In genomic region chr17:59734226-59734625, GRCh38 we compare ENCODE assay signal across 21 cellular contexts. TPM values are rescaled to one million over a fixed set of nuclear protein-coding genes. Genes with fewer than 3 reads are reported as not detected.
DNase-seq lines count a peak whose midpoint lies in the region; ATAC-seq, FAIRE-seq and TF ChIP-seq lines count a peak whose summit lies in the region.
"Had no signal": no experiment of that assay in that cellular context is flagged by ENCODE, and none has a peak within 500 bp of the region (broad histone marks: within the 10 kb centered on the region; RNA-seq: fewer than 3 reads in every experiment).

No MANE protein-coding gene starts in this region.

- POLR2A ChIA-PET in activated CD8-positive, alpha-beta T cell treated with anti-CD3 and anti-CD28 coated beads, Interleukin-2, amount 10 ng/mL, durations not matched to agents 7 days and 5 days (lab: Charles Lee): no interaction called here

- no peak overlapping the region for H3K4me3 Mint-ChIP-seq in activated CD8-positive, alpha-beta T cell treated with anti-CD3 and anti-CD28 coated beads, Interleukin-2, amount 10 ng/mL, durations not matched to agents 7 days and 5 days
- H3K4me3 Mint-ChIP-seq: B cell; CD14-positive monocyte; CD4-positive, alpha-beta T cell; CD8-positive, alpha-beta memory T cell; GM23338; H9; HFFc6 had no signal

- H3K27me3 Mint-ChIP-seq in activated CD8-positive, alpha-beta T cell treated with anti-CD3 and anti-CD28 coated beads, Interleukin-2, amount 10 ng/mL, durations not matched to agents 7 days and 5 days (ENCODE audit: low read depth): no peaks in the 10 kb centered on the region
- H3K27me3 Mint-ChIP-seq: B cell; CD4-positive, alpha-beta T cell; CD8-positive, alpha-beta memory T cell had no signal

- H3K27ac ChIP-seq in colonic mucosa: peak overlapping the region; percentile 49
- H3K27ac ChIP-seq in transverse colon: peak overlapping the region; percentile 73 to 77 (median 74)
- H3K27ac ChIP-seq: BLaER1 had no signal

- no peak overlapping the region for H3K4me3 ChIP-seq in colonic mucosa
- no peak overlapping the region for H3K4me3 ChIP-seq in mucosa of descending colon
- no peak overlapping the region for H3K4me3 ChIP-seq in transverse colon
- H3K4me3 ChIP-seq: BLaER1, GM23338 had no signal

- H3K4me1 ChIP-seq in colonic mucosa: peaks cover 7% of the 10 kb centered on the region
- peaks cover 33% of the 10 kb centered on the region for H3K4me1 ChIP-seq in mucosa of descending colon (ENCODE audit: low read depth)
- peaks cover 4 to 68% (median 35%) of the 10 kb centered on the region in 4 donors for H3K4me1 ChIP-seq in transverse colon
- H3K4me1 ChIP-seq: BLaER1 had no signal

- CTCF ChIA-PET in activated CD8-positive, alpha-beta T cell treated with anti-CD3 and anti-CD28 coated beads, Interleukin-2, amount 10 ng/mL, durations not matched to agents 7 days and 5 days (lab: Charles Lee): interaction anchor here (1.0 to 1.3 kb wide), 2 partner anchors 11 to 12 kb away, joined by 3 to 5 read pairs; no protein-coding TSS in a partner anchor

- peak; percentile 80 for FAIRE-seq in HTR-8/SVneo (lab: Jason Lieb, UNC)
- FAIRE-seq: D721Med, G401.6, GM12892 had no signal

- H3K27ac Mint-ChIP-seq in activated CD8-positive, alpha-beta T cell treated with anti-CD3 and anti-CD28 coated beads, Interleukin-2, amount 10 ng/mL, durations not matched to agents 7 days and 5 days: no peak overlapping the region
- H3K27ac Mint-ChIP-seq: B cell; CD4-positive, alpha-beta T cell; GM23338; HFFc6 had no signal

- H3K27me3 ChIP-seq in colonic mucosa (no peaks in the 10 kb centered on the region), transverse colon (no peaks in the 10 kb centered on the region)
- H3K27me3 ChIP-seq: BLaER1 had no signal

- DNase-seq in HTR-8/SVneo (ENCODE audit: insufficient read length, low spot score) (no peak), colonic mucosa (peak; percentile 55), mucosa of descending colon (peak in 1 of 3 donors; percentile 57), transverse colon (peak; percentile 47), NCI-H510A treated with DMSO at 0.1 percent for 48 hours (lab: John Stamatoyannopoulos, UW) (no peak), DMS 273 (lab: John Stamatoyannopoulos, UW; ENCODE audit: unreplicated experiment) (no peak)
- no peak for DNase-seq in activated CD8-positive, alpha-beta T cell treated with anti-CD3 and anti-CD28 coated beads, Interleukin-2, amount 10 ng/mL, durations not matched to agents 7 days and 5 days
- DNase-seq: CD4-positive, alpha-beta T cell; CD8-positive, alpha-beta memory T cell; DMS153; DND-41; H9; HFFc6 had no signal

- H3K9me3 ChIP-seq in colonic mucosa: no peaks in the 10 kb centered on the region
- no peaks in the 10 kb centered on the region for H3K9me3 ChIP-seq in mucosa of descending colon
- H3K9me3 ChIP-seq in transverse colon: no peaks in the 10 kb centered on the region
- H3K9me3 ChIP-seq: BLaER1 had no signal

- H3K36me3 ChIP-seq in colonic mucosa: no peaks in the 10 kb centered on the region
- no peaks in the 10 kb centered on the region for H3K36me3 ChIP-seq in mucosa of descending colon (ENCODE audit: low read depth)
- peaks cover 0 to 16% (median 0%) of the 10 kb centered on the region in 4 donors for H3K36me3 ChIP-seq in transverse colon

- intact Hi-C loops in colonic mucosa (cut with DNase I) (no loop called here), mucosa of descending colon (cut with DNase I, micrococcal nuclease) (no loop called here), transverse colon (cut with DNase I; ENCODE audit: low total_unique reads) (no loop called here)

- H3K36me3 Mint-ChIP-seq in activated CD8-positive, alpha-beta T cell treated with anti-CD3 and anti-CD28 coated beads, Interleukin-2, amount 10 ng/mL, durations not matched to agents 7 days and 5 days (ENCODE audit: low read depth): peaks cover 9% of the 10 kb centered on the region

- peak overlapping the region in 1 of 2 donors; percentile 32 for H3K9ac ChIP-seq in colonic mucosa (ENCODE audit: low read depth in 2 of 2, low read length in 2 of 2)
- H3K9ac ChIP-seq: BLaER1 had no signal

- TF ChIP-seq CTCF in colonic mucosa (IDR thresholded peaks at IDR 0.05): no peak
- no peak for TF ChIP-seq CTCF in mucosa of descending colon (IDR thresholded peaks at IDR 0.05)
- TF ChIP-seq CTCF in transverse colon (IDR thresholded peaks at IDR 0.05): no peak

- 55 to 80% methylated on average over 1 to 5 of the region's 5 CpGs for WGBS in transverse colon (ENCODE audit: low coverage in 1 of 2), 2 donors

- ATAC-seq in mucosa of descending colon: peak; percentile 89
- ATAC-seq in HG03521 (IDR thresholded peaks at IDR 0.05; ENCODE audit: unreplicated experiment): no peak
- no peak for ATAC-seq in activated CD8-positive, alpha-beta T cell treated with anti-CD3 and anti-CD28 coated beads, Interleukin-2, amount 10 ng/mL, durations not matched to agents 7 days and 5 days
- ATAC-seq: GM23338 had no signal

- H3K9me3 Mint-ChIP-seq in activated CD8-positive, alpha-beta T cell treated with anti-CD3 and anti-CD28 coated beads, Interleukin-2, amount 10 ng/mL, durations not matched to agents 7 days and 5 days (ENCODE audit: insufficient read depth): no peaks in the 10 kb centered on the region
- H3K9me3 Mint-ChIP-seq: CD14-positive monocyte; CD4-positive, alpha-beta T cell; CD8-positive, alpha-beta memory T cell; GM23338; H9; HFFc6 had no signal

- in situ Hi-C loops in transverse colon (cut with MboI; ENCODE audit: low pct_ligation_motif_present in 1 of 4, low pct_unique_long_range_greater_than_20kb in 1 of 4, low sequenced_read_pairs in 3 of 4): loop anchor here in 2 of 4 donors (25.0 kb wide), 1 partner anchor 303 kb away; no protein-coding TSS in a partner anchor

- TF ChIP-seq EP300 in transverse colon (IDR thresholded peaks at IDR 0.05; ENCODE audit: low read depth): no peak

- H3K4me1 Mint-ChIP-seq in activated CD8-positive, alpha-beta T cell treated with anti-CD3 and anti-CD28 coated beads, Interleukin-2, amount 10 ng/mL, durations not matched to agents 7 days and 5 days (ENCODE audit: low read depth): peaks cover 7% of the 10 kb centered on the region
- H3K4me1 Mint-ChIP-seq: B cell, GM23338, H9 had no signal

- TF ChIP-seq POLR2A in transverse colon (IDR thresholded peaks at IDR 0.05): peak; percentile 28

RNA-seq across cellular contexts. Expression of gene VMP1, which starts 26.8 kb away (rescaled TPM):
- total RNA-seq in colonic mucosa: 100 to 1,000 TPM; 186 to 291 TPM
- 100 to 1,000 TPM; 257 to 361 (median 266) TPM for total RNA-seq in mucosa of descending colon
- total RNA-seq in transverse colon: 100 to 1,000 TPM; 136 to 547 (median 339) TPM
- 100 to 1,000 TPM; 122 to 123 TPM for total RNA-seq in activated CD8-positive, alpha-beta T cell treated with anti-CD3 and anti-CD28 coated beads, Interleukin-2, amount 10 ng/mL, durations not matched to agents 7 days and 5 days

RNA-seq across cellular contexts. Expression of gene PTRH2, which starts 27.0 kb away (rescaled TPM):
- 10 to 100 TPM; 20.1 to 21.1 TPM for total RNA-seq in colonic mucosa
- total RNA-seq in mucosa of descending colon: 10 to 100 TPM; 17.0 to 20.4 (median 20.2) TPM
- total RNA-seq in transverse colon: 10 to 100 TPM; 14.5 to 33.7 (median 20.0) TPM
- total RNA-seq in activated CD8-positive, alpha-beta T cell treated with anti-CD3 and anti-CD28 coated beads, Interleukin-2, amount 10 ng/mL, durations not matched to agents 7 days and 5 days: 10 to 100 TPM; 21.5 to 24.7 TPM

Comparison
In these comparisons a context has a peak if more than half of its experiments do, and no peak if none do; other contexts are left out.
1. DNase-seq: peak in colonic mucosa (single experiment) and transverse colon (single experiment); none in HTR-8/SVneo (single experiment), activated CD8-positive, alpha-beta T cell treated with anti-CD3 and anti-CD28 coated beads, Interleukin-2, amount 10 ng/mL, durations not matched to agents 7 days and 5 days (single experiment), NCI-H510A treated with DMSO at 0.1 percent for 48 hours (single experiment) and DMS 273 (single experiment).